In genomic region chr3:86934851-86935250, GRCh38 we compare ENCODE assay signal across 28 cellular contexts. TPM values are rescaled to one million over a fixed set of nuclear protein-coding genes. Genes with fewer than 3 reads are reported as not detected.
DNase-seq lines count a peak whose midpoint lies in the region; ATAC-seq and TF ChIP-seq lines count a peak whose summit lies in the region.
"Had no signal": no experiment of that assay in that cellular context is flagged by ENCODE, and none has a peak within 500 bp of the region (broad histone marks: within the 10 kb centered on the region; RNA-seq: fewer than 3 reads in every experiment).

No MANE protein-coding gene starts in this region.

- H3K18ac ChIP-seq in IMR-90 (ENCODE audit: low read depth, low read length): peak overlapping the region; percentile 46; the same call in 1 of the 2 replicates

- 100% methylated on average over 3 of the region's 3 CpGs; no CpG with 5 or more reads in 1 of the 2 experiments for WGBS in IMR-90 (ENCODE audit: extremely low coverage in 2 of 2, insufficient read length in 1 of 2), 2 experiments
- 63 to 65% methylated on average over 3 of the region's 3 CpGs for WGBS in heart right ventricle, 2 donors

- H2BK120ac ChIP-seq in IMR-90 (ENCODE audit: low read depth, low read length): no peak overlapping the region

- DNase-seq in IMR-90 (no peak), chondrocyte (ENCODE audit: low spot score) (no peak), iris pigment epithelial cell (ENCODE audit: low read depth) (peak; percentile 57), posterior vena cava (ENCODE audit: low spot score) (peak; percentile 66), left ventricle myocardium superior (no peak), heart right ventricle (no peak), left lung (no peak)
- DNase-seq: C1 segment of cervical spinal cord; CD4-positive, alpha-beta memory T cell; COR-L47; DMS53; H9; Kasumi-1; MV-4-11; NCI-H1105; NCI-H1436 treated with DMSO at 0.1 percent for 48 hours; NCI-H1930; NCI-H2107; NCI-H446 treated with DMSO at 0.1 percent for 48 hours; NCI-H526; NCI-H82; PC-9 had no signal

- H3K36me3 Mint-ChIP-seq in chondrocyte (ENCODE audit: low read depth): peaks cover 8% of the 10 kb centered on the region
- H3K36me3 Mint-ChIP-seq: CD4-positive, alpha-beta memory T cell had no signal

- H3K9me1 ChIP-seq in IMR-90 (ENCODE audit: insufficient read depth, low read length): no peaks in the 10 kb centered on the region

- H3K4me1 Mint-ChIP-seq in chondrocyte (ENCODE audit: low read depth): peaks cover 96% of the 10 kb centered on the region
- H3K4me1 Mint-ChIP-seq: CD4-positive, alpha-beta memory T cell; GM23338 had no signal

- no peaks in the 10 kb centered on the region for H4K20me1 ChIP-seq in IMR-90 (ENCODE audit: insufficient read depth, low read length)

- H3K4ac ChIP-seq in IMR-90 (ENCODE audit: low read depth, low read length): no peak overlapping the region

- intact Hi-C loops in IMR-90 (cut with micrococcal nuclease): loop anchor here (5.0 kb wide), 1 partner anchor 68 kb away; no protein-coding TSS in a partner anchor
- intact Hi-C loops in posterior vena cava (cut with DNase I): loop anchor here in 1 of 2 donors (10.0 kb wide), 1 partner anchor 50 kb away; no protein-coding TSS in a partner anchor
- intact Hi-C loops in left ventricle myocardium superior (cut with micrococcal nuclease): no loop called here
- intact Hi-C loops in heart right ventricle (cut with DNase I): no loop called here
- intact Hi-C loops in left lung (cut with DNase I): no loop called here

- no peak for TF ChIP-seq RAD21 in IMR-90 (IDR thresholded peaks at IDR 0.05; ENCODE audit: low read length)

- TF ChIP-seq CTCF in IMR-90 (conservative IDR thresholded peaks at IDR 0.05; ENCODE audit: low read depth, low read length) (no peak), chondrocyte (IDR thresholded peaks at IDR 0.05) (no peak), heart right ventricle (IDR thresholded peaks at IDR 0.05) (no peak), left lung (IDR thresholded peaks at IDR 0.05) (no peak)

- H4K5ac ChIP-seq in IMR-90 (ENCODE audit: low read depth, low read length): no peak overlapping the region

- POLR2A ChIA-PET in IMR-90 (lab: Charles Lee; ENCODE audit: unreplicated experiment): no interaction called here

- H4K91ac ChIP-seq in IMR-90 (ENCODE audit: insufficient read depth, low read depth, low read length): no peak overlapping the region

- no peak overlapping the region for H2BK5ac ChIP-seq in IMR-90 (ENCODE audit: low read depth, low read length, poor library complexity, severe bottlenecking)

- ATAC-seq in IMR-90 (ENCODE audit: low read depth) (no peak), left ventricle myocardium superior (no peak), heart right ventricle (no peak), left lung (no peak)
- ATAC-seq: GM23338, HepG2, K562, Right ventricle myocardium inferior had no signal

- H3K9me3 Mint-ChIP-seq in chondrocyte (ENCODE audit: low read depth): peaks cover 7% of the 10 kb centered on the region
- H3K9me3 Mint-ChIP-seq: GM23338, H9 had no signal

- H2AK9ac ChIP-seq in IMR-90 (replicated peaks; ENCODE audit: low read depth, low read length, poor library complexity): no peak overlapping the region

- no peak overlapping the region for H3K4me3 ChIP-seq in IMR-90 (ENCODE audit: insufficient read depth, low read depth, low read length)
- no peak overlapping the region for H3K4me3 ChIP-seq in heart right ventricle
- H3K4me3 ChIP-seq in left lung: no peak overlapping the region
- H3K4me3 ChIP-seq: GM23338, K562, PC-9, SJSA1 had no signal

- H3K4me1 ChIP-seq in IMR-90 (ENCODE audit: control insufficient read depth, insufficient read depth, low read length) (peaks cover 9% of the 10 kb centered on the region), heart right ventricle (peaks cover 0 to 6% (median 0%) of the 10 kb centered on the region in 9 donors), left lung (no peaks in the 10 kb centered on the region)

- BruUV-seq in IMR-90 (replicated peaks; lab: Mats Ljungman, UMichigan): no TSS peak

- H2AFZ ChIP-seq in IMR-90 (replicated peaks; ENCODE audit: low read length, poor library complexity): no peak overlapping the region
- H2AFZ ChIP-seq: GM23338, PC-9 had no signal

- H3K27me3 Mint-ChIP-seq in chondrocyte (ENCODE audit: low read depth): no peaks in the 10 kb centered on the region
- H3K27me3 Mint-ChIP-seq: CD4-positive, alpha-beta memory T cell had no signal

- in situ Hi-C loops in IMR-90 (cut with MboI; ENCODE audit: low sequenced_read_pairs): loop anchor here (10.0 kb wide), 1 partner anchor 140 kb away; no protein-coding TSS in a partner anchor

- H2BK15ac ChIP-seq in IMR-90 (ENCODE audit: low read depth, low read length): no peak overlapping the region

- H3K9me3 ChIP-seq in IMR-90 (ENCODE audit: control insufficient read depth, insufficient read depth, low read length): no peaks in the 10 kb centered on the region
- H3K9me3 ChIP-seq in heart right ventricle: no peaks in the 10 kb centered on the region
- H3K9me3 ChIP-seq in left lung: no peaks in the 10 kb centered on the region
- H3K9me3 ChIP-seq: SJSA1 had no signal

- no peak overlapping the region for H4K8ac ChIP-seq in IMR-90 (ENCODE audit: low read depth in 2 of 2, low read length in 2 of 2)

- peak overlapping the region; percentile 13 for H3K27ac Mint-ChIP-seq in chondrocyte (ENCODE audit: unreplicated experiment)
- H3K27ac Mint-ChIP-seq: CD4-positive, alpha-beta memory T cell; GM23338 had no signal

- H2BK20ac ChIP-seq in IMR-90 (ENCODE audit: low read depth, low read length): 0 out of 2 replicates have a peak overlapping the region, but pooled peaks have one; percentile 44

- no peaks in the 10 kb centered on the region for H3K27me3 ChIP-seq in IMR-90 (ENCODE audit: control insufficient read depth, insufficient read depth, low read length)
- H3K27me3 ChIP-seq in heart right ventricle: no peaks in the 10 kb centered on the region
- H3K27me3 ChIP-seq in left lung: no peaks in the 10 kb centered on the region
- H3K27me3 ChIP-seq: SJSA1 had no signal

- H3K36me3 ChIP-seq in IMR-90 (ENCODE audit: control insufficient read depth, insufficient read depth, low read length) (peaks cover 4% of the 10 kb centered on the region), heart right ventricle (no peaks in the 10 kb centered on the region), left lung (no peaks in the 10 kb centered on the region)

- no peaks in the 10 kb centered on the region for H3K79me1 ChIP-seq in IMR-90 (ENCODE audit: low read depth in 1 of 2, low read length in 2 of 2)

- H3K23ac ChIP-seq in IMR-90 (ENCODE audit: low read depth, low read length): no peak overlapping the region

- H2AK5ac ChIP-seq in IMR-90 (ENCODE audit: low read depth, low read length): no peak overlapping the region

- CTCF ChIA-PET in IMR-90 (lab: Yijun Ruan, JAX): no interaction called here

- H3K4me2 ChIP-seq in IMR-90 (ENCODE audit: low read depth, low read length): no peak overlapping the region
- H3K4me2 ChIP-seq: GM23338, PC-9 had no signal

- H3K27ac ChIP-seq in IMR-90 (ENCODE audit: insufficient read depth, low read length) (no peak overlapping the region), heart right ventricle (no peak overlapping the region), left lung (no peak overlapping the region)
- H3K27ac ChIP-seq: PC-9, SJSA1 had no signal

- H3K56ac ChIP-seq in IMR-90 (ENCODE audit: extremely low read depth, insufficient read depth, low read length): no peak overlapping the region

- no peak overlapping the region for H3K4me3 Mint-ChIP-seq in chondrocyte (ENCODE audit: unreplicated experiment)
- H3K4me3 Mint-ChIP-seq: CD4-positive, alpha-beta memory T cell; GM23338; H9 had no signal

- no peak overlapping the region for H3K9ac ChIP-seq in IMR-90 (ENCODE audit: low read depth, low read length)

- dilution Hi-C loops in IMR-90 (cut with HindIII; ENCODE audit: low sequenced_read_pairs, unreplicated experiment): no loop called here

- no peak for TF ChIP-seq POLR2A in IMR-90 (IDR thresholded peaks at IDR 0.05; ENCODE audit: low read depth, low read length)

- no peak overlapping the region for H3K14ac ChIP-seq in IMR-90 (replicated peaks; ENCODE audit: low read depth, low read length)

TF ChIP-seq in IMR-90, 13 proteins besides CTCF, POLR2A, EP300 and RAD21 (continues in another document):
- TF ChIP-seq BHLHE40 (IDR thresholded peaks at IDR 0.05; ENCODE audit: low read depth, low read length) (no peak), RCOR1 (IDR thresholded peaks at IDR 0.05; ENCODE audit: insufficient replicate concordance, low read length) (no peak), ELK1 (IDR thresholded peaks at IDR 0.05; ENCODE audit: borderline replicate concordance, low read depth, low read length) (no peak), FOS (IDR thresholded peaks at IDR 0.05; ENCODE audit: low read depth, low read length) (no peak), MAZ (IDR thresholded peaks at IDR 0.05; ENCODE audit: borderline replicate concordance, low read depth, low read length) (no peak), RFX5 (IDR thresholded peaks at IDR 0.05; ENCODE audit: low read depth, low read length) (no peak), CEBPB (IDR thresholded peaks at IDR 0.05; ENCODE audit: low read depth, low read length) (no peak), MXI1 (IDR thresholded peaks at IDR 0.05; ENCODE audit: borderline replicate concordance, low read depth, low read length) (no peak), MAFK (IDR thresholded peaks at IDR 0.05; ENCODE audit: low read depth, low read length) (no peak), SMC3 (IDR thresholded peaks at IDR 0.05; ENCODE audit: low read depth, low read length) (no peak), CHD1 (IDR thresholded peaks at IDR 0.05; ENCODE audit: low read depth, low read length) (no peak)

RNA-seq across cellular contexts. Expression of gene VGLL3, which starts 56.1 kb away (rescaled TPM):
- total RNA-seq in IMR-90 (2012; rRNA removed) (96.7 and 97.3 TPM in 2 replicates), chondrocyte (170 to 405 TPM (median 177 TPM) in 3 replicates), posterior vena cava (100 to 1,000 TPM in 1 of 2 donors, 10 to 100 TPM in 1; 87.2 to 151 TPM), left ventricle myocardium superior (3.6 TPM), heart right ventricle (10 to 100 TPM in 1 of 10 donors, 1 to 10 TPM in 9; 1.3 to 15.3 (median 4.2) TPM), left lung (10 to 100 TPM; 33.1 to 55.3 TPM)
- polyA plus RNA-seq in IMR-90 (2012; rRNA removed) (46.2 and 71.4 TPM in 2 replicates), heart right ventricle (1 to 10 TPM; 1.0 to 1.3 TPM)
- polyA plus RNA-seq in IMR-90 (2012; cell fraction: cytosol; rRNA removed): 14.7 and 55.4 TPM in 2 replicates
- polyA plus RNA-seq in IMR-90 (2012; cell fraction: nucleus; rRNA removed; ENCODE audit: low replicate concordance): 58.3 and 90.7 TPM in 2 replicates
- total RNA-seq: CD4-positive, alpha-beta memory T cell; G401 had no signal
- polyA plus RNA-seq: CD4-positive, alpha-beta memory T cell had no signal

Comparison
In these comparisons a context has a peak if more than half of its experiments do, and no peak if none do; other contexts are left out.
1. DNase-seq: peak in iris pigment epithelial cell (single experiment) and posterior vena cava (single experiment); none in IMR-90 (single experiment), chondrocyte (single experiment), left ventricle myocardium superior (single experiment), heart right ventricle (0 of 2) and left lung (0 of 2).